18 cellular contexts compared by ENCODE assay signal in the genomic region with DNA sequence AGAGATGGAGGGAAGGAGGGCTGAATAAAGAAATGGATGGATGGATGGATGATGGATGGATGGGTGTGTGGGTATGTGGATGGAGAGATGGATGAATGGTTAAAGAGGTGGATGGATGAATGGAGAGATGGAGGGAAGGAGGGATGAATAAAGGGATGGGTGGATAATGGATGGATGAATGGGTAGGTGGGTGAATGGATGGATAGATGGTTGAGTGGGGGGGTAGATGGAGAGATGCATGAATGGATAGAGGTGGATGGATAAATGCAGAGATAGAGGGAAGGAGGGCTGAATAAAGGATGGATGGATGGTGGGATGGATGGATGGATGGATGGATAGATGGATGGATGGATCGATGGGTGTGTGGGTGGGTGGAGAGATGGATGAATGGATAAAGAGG.
A peak's percentile ranks its signal among the peaks of the same experiment; 100 is the strongest.
DNase-seq lines count a peak whose midpoint lies in the region; ATAC-seq and TF ChIP-seq lines count a peak whose summit lies in the region.
"Had no signal": no experiment of that assay in that cellular context is flagged by ENCODE, and none has a peak within 500 bp of the region (broad histone marks: within the 10 kb centered on the region; RNA-seq: fewer than 3 reads in every experiment).

No MANE protein-coding gene starts in this region.

- H3K27me3 Mint-ChIP-seq in activated CD8-positive, alpha-beta T cell treated with anti-CD3 and anti-CD28 coated beads, Interleukin-2, amount 10 ng/mL, durations not matched to agents 7 days and 5 days (ENCODE audit: low read depth) = peaks cover 3% of the 10 kb centered on the region
- H3K27me3 Mint-ChIP-seq in activated CD8-positive, alpha-beta T cell treated with anti-CD3 and anti-CD28 coated beads for 36 hours = no peaks in the 10 kb centered on the region
- no peaks in the 10 kb centered on the region for H3K27me3 Mint-ChIP-seq in stimulated activated naive CD8-positive, alpha-beta T cell treated with anti-CD3 and anti-CD28 coated beads, Interleukin-15, Interleukin-2, amounts not matched to agents 100 ng/mL and 50 ng/mL, for 24 hours
- H3K27me3 Mint-ChIP-seq in nephron (ENCODE audit: low read depth) = peaks cover 12% of the 10 kb centered on the region

- CTCF ChIA-PET in activated CD8-positive, alpha-beta T cell treated with anti-CD3 and anti-CD28 coated beads, Interleukin-2, amount 10 ng/mL, durations not matched to agents 7 days and 5 days (lab: Charles Lee) = no interaction called here
- CTCF ChIA-PET in activated CD8-positive, alpha-beta T cell treated with anti-CD3 and anti-CD28 coated beads for 36 hours (lab: Charles Lee) = no interaction called here

- intact Hi-C loops in activated CD8-positive, alpha-beta T cell treated with anti-CD3 and anti-CD28 coated beads for 36 hours (cut with micrococcal nuclease) = no loop called here
- intact Hi-C loops in right cardiac atrium (cut with DNase I) = no loop called here

- no peak for ATAC-seq in activated CD8-positive, alpha-beta T cell treated with anti-CD3 and anti-CD28 coated beads, Interleukin-2, amount 10 ng/mL, durations not matched to agents 7 days and 5 days
- ATAC-seq in activated CD8-positive, alpha-beta T cell treated with anti-CD3 and anti-CD28 coated beads for 36 hours = no peak
- ATAC-seq in stimulated activated naive CD8-positive, alpha-beta T cell treated with anti-CD3 and anti-CD28 coated beads, Interleukin-15, Interleukin-2, amounts not matched to agents 100 U/mL and 50 U/mL, for 24 hours = no peak
- ATAC-seq in right cardiac atrium (no peak), GM18909 (IDR thresholded peaks at IDR 0.05; ENCODE audit: poor library complexity, unreplicated experiment) (no peak)

- peaks cover 3% of the 10 kb centered on the region for H3K36me3 Mint-ChIP-seq in activated CD8-positive, alpha-beta T cell treated with anti-CD3 and anti-CD28 coated beads, Interleukin-2, amount 10 ng/mL, durations not matched to agents 7 days and 5 days (ENCODE audit: low read depth)
- H3K36me3 Mint-ChIP-seq in activated CD8-positive, alpha-beta T cell treated with anti-CD3 and anti-CD28 coated beads for 36 hours (ENCODE audit: low read depth) = peaks cover 12% of the 10 kb centered on the region
- H3K36me3 Mint-ChIP-seq in stimulated activated naive CD8-positive, alpha-beta T cell treated with anti-CD3 and anti-CD28 coated beads, Interleukin-15, Interleukin-2, amounts not matched to agents 100 ng/mL and 50 ng/mL, for 24 hours (ENCODE audit: low read depth) = peaks cover 16% of the 10 kb centered on the region
- peaks cover 4% of the 10 kb centered on the region for H3K36me3 Mint-ChIP-seq in nephron (ENCODE audit: low read depth)

- WGBS in right cardiac atrium = 96% methylated on average over 1 of the region's 1 CpG

- peaks cover 29% of the 10 kb centered on the region for H3K4me1 Mint-ChIP-seq in activated CD8-positive, alpha-beta T cell treated with anti-CD3 and anti-CD28 coated beads, Interleukin-2, amount 10 ng/mL, durations not matched to agents 7 days and 5 days (ENCODE audit: low read depth)
- H3K4me1 Mint-ChIP-seq in activated CD8-positive, alpha-beta T cell treated with anti-CD3 and anti-CD28 coated beads for 36 hours (ENCODE audit: low read depth) = peaks cover 30% of the 10 kb centered on the region
- H3K4me1 Mint-ChIP-seq in stimulated activated naive CD8-positive, alpha-beta T cell treated with anti-CD3 and anti-CD28 coated beads, Interleukin-15, Interleukin-2, amounts not matched to agents 100 ng/mL and 50 ng/mL, for 24 hours (ENCODE audit: low read depth) = peaks cover 30% of the 10 kb centered on the region
- H3K4me1 Mint-ChIP-seq in nephron = peaks cover 67% of the 10 kb centered on the region

- H3K9me3 Mint-ChIP-seq in activated CD8-positive, alpha-beta T cell treated with anti-CD3 and anti-CD28 coated beads, Interleukin-2, amount 10 ng/mL, durations not matched to agents 7 days and 5 days (ENCODE audit: insufficient read depth) = no peaks in the 10 kb centered on the region
- peaks cover 21% of the 10 kb centered on the region for H3K9me3 Mint-ChIP-seq in activated CD8-positive, alpha-beta T cell treated with anti-CD3 and anti-CD28 coated beads for 36 hours
- peaks cover 14% of the 10 kb centered on the region for H3K9me3 Mint-ChIP-seq in stimulated activated naive CD8-positive, alpha-beta T cell treated with anti-CD3 and anti-CD28 coated beads, Interleukin-15, Interleukin-2, amounts not matched to agents 100 ng/mL and 50 ng/mL, for 24 hours
- H3K9me3 Mint-ChIP-seq in nephron = peaks cover 30% of the 10 kb centered on the region

- H3K9me3 ChIP-seq in right cardiac atrium (ENCODE audit: control insufficient read depth, low read length) = no peaks in the 10 kb centered on the region

- POLR2A ChIA-PET in activated CD8-positive, alpha-beta T cell treated with anti-CD3 and anti-CD28 coated beads, Interleukin-2, amount 10 ng/mL, durations not matched to agents 7 days and 5 days (lab: Charles Lee) = no interaction called here
- POLR2A ChIA-PET in activated CD8-positive, alpha-beta T cell treated with anti-CD3 and anti-CD28 coated beads for 36 hours (lab: Charles Lee) = interaction anchor here (0.9 kb wide), 1 partner anchor 11 kb away, joined by 3 read pairs; no protein-coding TSS in a partner anchor

- no peak overlapping the region for H3K27ac ChIP-seq in right cardiac atrium (ENCODE audit: low read length)
- H3K27ac ChIP-seq: 22Rv1, A549, GM23248, HL-60 had no signal

- no peak overlapping the region for H3K4me3 ChIP-seq in right cardiac atrium (ENCODE audit: low read length)
- H3K4me3 ChIP-seq: A549, GM23248 had no signal

- no peaks in the 10 kb centered on the region for H3K27me3 ChIP-seq in right cardiac atrium (ENCODE audit: control insufficient read depth, insufficient read depth)

- no peak for TF ChIP-seq CTCF in activated CD8-positive, alpha-beta T cell treated with anti-CD3 and anti-CD28 coated beads for 36 hours (IDR thresholded peaks at IDR 0.05)
- TF ChIP-seq CTCF in nephron (IDR thresholded peaks at IDR 0.05; ENCODE audit: unreplicated experiment in 3 of 3) = no peak

- no peak for DNase-seq in activated CD8-positive, alpha-beta T cell treated with anti-CD3 and anti-CD28 coated beads, Interleukin-2, amount 10 ng/mL, durations not matched to agents 7 days and 5 days
- DNase-seq in activated CD8-positive, alpha-beta T cell treated with anti-CD3 and anti-CD28 coated beads for 36 hours = no peak
- no peak for DNase-seq in stimulated activated naive CD8-positive, alpha-beta T cell treated with anti-CD3 and anti-CD28 coated beads, Interleukin-15, Interleukin-2, amounts not matched to agents 100 U/mL and 50 U/mL, for 24 hours
- DNase-seq in right cardiac atrium = no peak
- DNase-seq: AML-193, Calu3, DMS79 treated with DMSO at 0.1 percent for 48 hours, GF-D8, GM23248, HCEC 1CT, HFFc6 had no signal

- no peak overlapping the region for H3K4me3 Mint-ChIP-seq in activated CD8-positive, alpha-beta T cell treated with anti-CD3 and anti-CD28 coated beads, Interleukin-2, amount 10 ng/mL, durations not matched to agents 7 days and 5 days
- no peak overlapping the region for H3K4me3 Mint-ChIP-seq in activated CD8-positive, alpha-beta T cell treated with anti-CD3 and anti-CD28 coated beads for 36 hours
- H3K4me3 Mint-ChIP-seq in stimulated activated naive CD8-positive, alpha-beta T cell treated with anti-CD3 and anti-CD28 coated beads, Interleukin-15, Interleukin-2, amounts not matched to agents 100 ng/mL and 50 ng/mL, for 24 hours = no peak overlapping the region
- H3K4me3 Mint-ChIP-seq in nephron = no peak overlapping the region
- H3K4me3 Mint-ChIP-seq: CD8-positive, alpha-beta T cell; HFFc6 had no signal

- H3K4me1 ChIP-seq in right cardiac atrium (ENCODE audit: control insufficient read depth, insufficient read depth, low read length) = peaks cover 13% of the 10 kb centered on the region
- H3K4me1 ChIP-seq: A549 had no signal

- peak overlapping the region; percentile 83 for H3K27ac Mint-ChIP-seq in activated CD8-positive, alpha-beta T cell treated with anti-CD3 and anti-CD28 coated beads, Interleukin-2, amount 10 ng/mL, durations not matched to agents 7 days and 5 days
- no peak overlapping the region for H3K27ac Mint-ChIP-seq in activated CD8-positive, alpha-beta T cell treated with anti-CD3 and anti-CD28 coated beads for 36 hours
- peak overlapping the region; percentile 90 for H3K27ac Mint-ChIP-seq in stimulated activated naive CD8-positive, alpha-beta T cell treated with anti-CD3 and anti-CD28 coated beads, Interleukin-15, Interleukin-2, amounts not matched to agents 100 ng/mL and 50 ng/mL, for 24 hours
- peak overlapping the region; percentile 98 to 99 (median 98) for H3K27ac Mint-ChIP-seq in nephron
- H3K27ac Mint-ChIP-seq: CD8-positive, alpha-beta T cell; HFFc6 had no signal
